Comparison of ENCODE assay signal across 21 cellular contexts in genomic region chr3:12890610-12891390, GRCh38. TPM values are rescaled to one million over a fixed set of nuclear protein-coding genes. Genes with fewer than 3 reads are reported as not detected.
A peak's percentile ranks its signal among the peaks of the same experiment; 100 is the strongest.
DNase-seq lines count a peak whose midpoint lies in the region; ATAC-seq, FAIRE-seq and TF ChIP-seq lines count a peak whose summit lies in the region.
"Had no signal": no experiment of that assay in that cellular context is flagged by ENCODE, and none has a peak within 500 bp of the region (broad histone marks: within the 10 kb centered on the region; RNA-seq: fewer than 3 reads in every experiment).

No MANE protein-coding gene starts in this region.

- H3K27ac ChIP-seq in GM23338 (ENCODE audit: low read depth) (no peak overlapping the region), RWPE2 (ENCODE audit: poor library complexity, severe bottlenecking) (no peak overlapping the region), small intestine (ENCODE audit: low read depth in 1 of 2, low read length in 1 of 2) (no peak overlapping the region)
- H3K27ac ChIP-seq: cardiac muscle cell had no signal

- peak; percentile 35 to 72 for TF ChIP-seq CTCF in GM23338 (conservative IDR thresholded peaks at IDR 0.05; ENCODE audit: low read depth in 2 of 2)
- TF ChIP-seq CTCF in RWPE2 (IDR thresholded peaks at IDR 0.05; ENCODE audit: poor library complexity, severe bottlenecking) = no peak
- TF ChIP-seq CTCF in endothelial cell (IDR thresholded peaks at IDR 0.05; ENCODE audit: unreplicated experiment) = no peak

- no peak overlapping the region for H3K4me3 ChIP-seq in GM23338
- no peak overlapping the region for H3K4me3 ChIP-seq in RWPE2 (ENCODE audit: severe bottlenecking)
- H3K4me3 ChIP-seq in small intestine (ENCODE audit: low read depth in 1 of 2, low read length in 2 of 2) = no peak overlapping the region
- H3K4me3 ChIP-seq: cardiac muscle cell had no signal

- no peak overlapping the region for H2AFZ ChIP-seq in GM23338

- H3K36me3 Mint-ChIP-seq in GM23338 (ENCODE audit: low read depth) (no peaks in the 10 kb centered on the region; the same call in 2 of the 3 replicates), endothelial cell (ENCODE audit: low read depth, unreplicated experiment) (peaks cover 11% of the 10 kb centered on the region)
- H3K36me3 Mint-ChIP-seq: CD4-positive, CD25-positive, alpha-beta regulatory T cell; IgD-negative memory B cell had no signal

- ATAC-seq in GM23338 = no peak; the same call in 2 of the 3 replicates
- peak; percentile 32; the same call in 1 of the 3 replicates for ATAC-seq in RWPE2 (ENCODE audit: low read depth)
- ATAC-seq in HG02623 (IDR thresholded peaks at IDR 0.05; ENCODE audit: unreplicated experiment) = no peak
- ATAC-seq in esophagus mucosa = no peak

- H3K9me3 ChIP-seq in RWPE2 (ENCODE audit: severe bottlenecking) (no peaks in the 10 kb centered on the region), small intestine (ENCODE audit: control insufficient read depth, low read depth) (no peaks in the 10 kb centered on the region)

- H3K9me3 Mint-ChIP-seq in GM23338 (no peaks in the 10 kb centered on the region), endothelial cell (ENCODE audit: unreplicated experiment) (no peaks in the 10 kb centered on the region)
- H3K9me3 Mint-ChIP-seq: activated T-cell treated with anti-CD3 and anti-CD28 coated beads, Interleukin-2, amount 50 U/mL, for 4 hours; CD4-positive, CD25-positive, alpha-beta regulatory T cell; dendritic cell treated with granulocyte-macrophage colony-stimulating factor and Interleukin-4, amounts not matched to agents 40 ng/mL and 50 ng/mL, for 4 days; IgD-negative memory B cell had no signal

- no peak for FAIRE-seq in small intestine (lab: Jason Lieb, UNC)
- FAIRE-seq: D721Med had no signal

- DNase-seq in GM23338 (ENCODE audit: low spot score) (no peak), RWPE2 (ENCODE audit: low spot score) (no peak), endothelial cell (ENCODE audit: low spot score) (no peak), small intestine (peak; percentile 15), hypothalamus (lab: John Stamatoyannopoulos, UW) (no peak), NCI-H1417 (lab: John Stamatoyannopoulos, UW) (no peak)
- DNase-seq: activated CD4-positive, alpha-beta T cell treated with anti-CD3 and anti-CD28 coated beads for 48 hours; activated naive CD4-positive, alpha-beta T cell; activated T-cell treated with anti-CD3 and anti-CD28 coated beads, Interleukin-2, amount 50 U/mL, for 4 hours; CD4-positive, CD25-positive, alpha-beta regulatory T cell; glutamatergic neuron; NCI-H2081 treated with DMSO at 0.1 percent for 48 hours; NCI-H446; stimulated activated CD4-positive, alpha-beta T cell treated with anti-CD3 and anti-CD28 coated beads, Interleukin-4, amount 100 ng/mL, for 1 hour; T-helper 2 cell had no signal

- H3K36me3 ChIP-seq in GM23338 (ENCODE audit: insufficient read depth) (no peaks in the 10 kb centered on the region), RWPE2 (ENCODE audit: low read depth) (no peaks in the 10 kb centered on the region), small intestine (ENCODE audit: control insufficient read depth in 2 of 2, insufficient read depth in 2 of 2, low read length in 2 of 2) (no peaks in the 10 kb centered on the region)
- H3K36me3 ChIP-seq: cardiac muscle cell had no signal

- WGBS in small intestine, 3 donors = 70 to 83% (median 80%) methylated on average over 10 of the region's 10 CpGs

- no peaks in the 10 kb centered on the region for H3K9me2 ChIP-seq in GM23338 (ENCODE audit: insufficient read depth)

- H3F3A ChIP-seq in GM23338 (replicated peaks; ENCODE audit: low read depth) = no peaks in the 10 kb centered on the region

- H3K4me1 ChIP-seq in GM23338 (ENCODE audit: insufficient read depth) = no peaks in the 10 kb centered on the region
- no peaks in the 10 kb centered on the region for H3K4me1 ChIP-seq in RWPE2 (ENCODE audit: insufficient read depth, poor library complexity, severe bottlenecking)
- H3K4me1 ChIP-seq in small intestine (ENCODE audit: control insufficient read depth in 2 of 2, insufficient read depth in 1 of 2, low read depth in 1 of 2, low read length in 1 of 2) = peaks cover 0 to 3% of the 10 kb centered on the region in 2 donors

- H3K27me3 ChIP-seq in GM23338 (ENCODE audit: insufficient read depth) = peaks cover 10% of the 10 kb centered on the region; the same call in 1 of the 2 replicates
- H3K27me3 ChIP-seq in RWPE2 (ENCODE audit: insufficient read depth, poor library complexity, severe bottlenecking) = no peaks in the 10 kb centered on the region
- H3K27me3 ChIP-seq in small intestine (ENCODE audit: control insufficient read depth in 2 of 2, insufficient read depth in 2 of 2, low read length in 2 of 2) = no peaks in the 10 kb centered on the region

- H3K27ac Mint-ChIP-seq in GM23338 (no peak overlapping the region), endothelial cell (ENCODE audit: unreplicated experiment) (peak overlapping the region; percentile 54)
- H3K27ac Mint-ChIP-seq: dendritic cell treated with granulocyte-macrophage colony-stimulating factor and Interleukin-4, amounts not matched to agents 40 ng/mL and 50 ng/mL, for 4 days had no signal

- H3K4me2 ChIP-seq in GM23338 = no peak overlapping the region

- H3K4me1 Mint-ChIP-seq in GM23338 (peaks cover 10% of the 10 kb centered on the region), endothelial cell (ENCODE audit: unreplicated experiment) (peaks cover 18% of the 10 kb centered on the region)

- H4K20me1 ChIP-seq in GM23338 (replicated peaks; ENCODE audit: insufficient read depth) = 0 out of 2 replicates have a peak, but pooled peaks cover 3% of the 10 kb centered on the region

- H3K4me3 Mint-ChIP-seq in GM23338 = no peak overlapping the region
- H3K4me3 Mint-ChIP-seq in endothelial cell (ENCODE audit: unreplicated experiment) = peak overlapping the region; percentile 59
- H3K4me3 Mint-ChIP-seq: activated T-cell treated with anti-CD3 and anti-CD28 coated beads, Interleukin-2, amount 50 U/mL, for 4 hours had no signal

- H3K27me3 Mint-ChIP-seq in GM23338 (ENCODE audit: insufficient read depth, low read depth, poor library complexity) = peaks cover 21% of the 10 kb centered on the region
- peaks cover 20% of the 10 kb centered on the region for H3K27me3 Mint-ChIP-seq in endothelial cell (ENCODE audit: unreplicated experiment)

- H3K79me2 ChIP-seq in GM23338 (replicated peaks; ENCODE audit: insufficient read depth) = no peaks in the 10 kb centered on the region

TF ChIP-seq in GM23338, 12 proteins besides CTCF, POLR2A, EP300 and RAD21 (continues in another document):
- TF ChIP-seq NANOG (IDR thresholded peaks at IDR 0.05; ENCODE audit: borderline replicate concordance) = no peak
- no peak for TF ChIP-seq EZH2phosphoT487 (IDR thresholded peaks at IDR 0.05; ENCODE audit: unreplicated experiment)

RNA-seq across cellular contexts. Expression of gene RPL32, which starts 49.4 kb away (rescaled TPM):
- total RNA-seq in GM23338 (2014; rRNA removed; shearing (Covaris generic)) = 561 and 772 TPM in 2 replicates
- polyA plus RNA-seq in GM23338 (2016; fragmentation: Nextera tagmentation; extraction: Ambion mirVana) = 2,550 and 2,858 TPM in 2 replicates
- 1,571 TPM for total RNA-seq in endothelial cell (ENCODE audit: unreplicated experiment)
- 1,000 to 10,000 TPM; 1,296 to 2,718 (median 2,379) TPM for polyA plus RNA-seq in small intestine
- total RNA-seq in esophagus mucosa = 1,705 TPM

Comparison
In these comparisons a context has a peak if more than half of its experiments do, and no peak if none do; other contexts are left out.
1. CTCF ChIP-seq: peak in GM23338 (2 of 2); none in RWPE2 (single experiment) and endothelial cell (single experiment).